In genomic region chr20:38190166-38190565, GRCh38 we compare ENCODE assay signal across 19 cellular contexts.
"Had no signal": no experiment of that assay in that cellular context is flagged by ENCODE, and none has a peak within 500 bp of the region (broad histone marks: within the 10 kb centered on the region; RNA-seq: fewer than 3 reads in every experiment).

No MANE protein-coding gene starts in this region.

- H3K27ac Mint-ChIP-seq: naive thymus-derived CD4-positive, alpha-beta T cell; nephron progenitor cell had no signal

- H3K36me3 Mint-ChIP-seq: naive thymus-derived CD4-positive, alpha-beta T cell had no signal

- DNase-seq: colonic mucosa; effector CD8-positive, alpha-beta T cell; gastrocnemius medialis; mesenchymal stem cell; naive thymus-derived CD4-positive, alpha-beta T cell; nephron progenitor cell; psoas muscle; retina; small intestine; stimulated activated CD4-positive, alpha-beta T cell treated with anti-CD3 and anti-CD28 coated beads, Interleukin-12 subunit alpha, Interleukin-12 subunit beta, amount 100 ng/mL, for 4 hours; stimulated activated naive CD4-positive, alpha-beta T cell; stomach; substantia nigra; upper lobe of left lung had no signal

- H3K27me3 ChIP-seq: colonic mucosa, esophagus muscularis mucosa, gastrocnemius medialis, upper lobe of left lung, uterus had no signal

- H3K4me1 Mint-ChIP-seq: naive thymus-derived CD4-positive, alpha-beta T cell had no signal

- H3K4me3 Mint-ChIP-seq: naive thymus-derived CD4-positive, alpha-beta T cell; nephron progenitor cell had no signal

- H3K9me3 ChIP-seq: colonic mucosa, esophagus muscularis mucosa, gastrocnemius medialis, psoas muscle, stomach, upper lobe of left lung, uterus had no signal

- H3K36me3 ChIP-seq: colonic mucosa, esophagus muscularis mucosa, gastrocnemius medialis, stomach, upper lobe of left lung, uterus had no signal

- H3K27ac ChIP-seq: colonic mucosa, epithelial cell of prostate, gastrocnemius medialis, parathyroid adenoma, psoas muscle, uterus had no signal

- ATAC-seq: naive thymus-derived CD4-positive, alpha-beta T cell had no signal

- H3K4me1 ChIP-seq: colonic mucosa, gastrocnemius medialis, psoas muscle had no signal

- H3K4me3 ChIP-seq: colonic mucosa, esophagus muscularis mucosa, gastrocnemius medialis, lung, psoas muscle, stomach, upper lobe of left lung, uterus had no signal
